Comparison of ENCODE assay signal across 22 cellular contexts in the genomic region with DNA sequence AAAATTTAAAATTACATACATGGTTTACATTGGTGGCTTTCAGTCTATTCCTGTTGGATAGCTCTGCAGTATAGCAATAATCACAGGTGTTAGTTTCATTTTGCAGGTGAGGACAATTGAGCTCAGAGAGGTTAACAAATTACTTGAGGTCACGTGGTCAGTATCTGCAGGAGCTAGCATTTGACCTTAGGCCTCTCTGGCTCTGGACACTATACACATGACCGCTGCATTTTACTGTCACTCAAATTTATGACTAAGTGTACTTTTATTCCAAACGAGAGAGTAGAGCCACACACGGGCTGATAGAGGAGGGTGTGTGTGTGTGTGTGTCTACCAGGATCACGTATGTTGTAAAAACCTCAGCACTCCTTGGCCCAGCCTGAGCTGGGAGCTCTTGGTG.
DNase-seq lines count a peak whose midpoint lies in the region; ATAC-seq and TF ChIP-seq lines count a peak whose summit lies in the region.
"Had no signal": no experiment of that assay in that cellular context is flagged by ENCODE, and none has a peak within 500 bp of the region (broad histone marks: within the 10 kb centered on the region; RNA-seq: fewer than 3 reads in every experiment).

No MANE protein-coding gene starts in this region.

- H3K27ac ChIP-seq in hepatocyte (no peak overlapping the region), liver (ENCODE audit: low read depth in 1 of 2, low read length in 2 of 2) (peak overlapping the region; percentile 80 to 82)
- H3K27ac ChIP-seq: BLaER1 treated with 17β-estradiol and CSF1 and Interleukin-3, amounts not matched to agents 10 nM and 100 nM; Peyer's patch had no signal

- in situ Hi-C loops in KBM-7 (cut with MboI; ENCODE audit: low pct_unique_long_range_greater_than_20kb, low sequenced_read_pairs): no loop called here
- in situ Hi-C loops in GM13977 (cut with MboI; ENCODE audit: low pct_unique_long_range_greater_than_20kb, low sequenced_read_pairs, unreplicated experiment): no loop called here

- H3K4me3 ChIP-seq in hepatocyte (no peak overlapping the region), liver (ENCODE audit: low read depth in 1 of 3, low read length in 3 of 3) (no peak overlapping the region)
- H3K4me3 ChIP-seq: BLaER1 treated with 17β-estradiol and CSF1 and Interleukin-3, amounts not matched to agents 10 nM and 100 nM; Peyer's patch had no signal

- H3K27me3 ChIP-seq in hepatocyte (no peaks in the 10 kb centered on the region), liver (ENCODE audit: control insufficient read depth in 4 of 4, insufficient read depth in 4 of 4, low read length in 3 of 4) (no peaks in the 10 kb centered on the region)
- H3K27me3 ChIP-seq: BLaER1 treated with 17β-estradiol and CSF1 and Interleukin-3, amounts not matched to agents 10 nM and 100 nM; Peyer's patch had no signal

- H3K9me3 Mint-ChIP-seq in type B pancreatic cell: peaks cover 1% of the 10 kb centered on the region

- H3K9me3 ChIP-seq in hepatocyte (ENCODE audit: low read depth): no peaks in the 10 kb centered on the region
- peaks cover 0 to 3% (median 0%) of the 10 kb centered on the region in 4 donors for H3K9me3 ChIP-seq in liver (ENCODE audit: control insufficient read depth in 4 of 4, low read length in 3 of 4)
- H3K9me3 ChIP-seq: Peyer's patch had no signal

- TF ChIP-seq RAD21 in liver (IDR thresholded peaks at IDR 0.05): peak in 1 of 2 donors; percentile 14

- H3K27me3 Mint-ChIP-seq in type B pancreatic cell: peaks cover 25% of the 10 kb centered on the region
- H3K27me3 Mint-ChIP-seq: CD4-positive, alpha-beta T cell had no signal

- H3K9me2 ChIP-seq in hepatocyte (replicated peaks; ENCODE audit: insufficient read depth): no peaks in the 10 kb centered on the region

- H3K4me3 Mint-ChIP-seq in type B pancreatic cell: peak overlapping the region; percentile 52
- H3K4me3 Mint-ChIP-seq: CD4-positive, alpha-beta T cell had no signal

- ATAC-seq in GM21528 (IDR thresholded peaks at IDR 0.05; ENCODE audit: low FRiP score, unreplicated experiment): no peak
- ATAC-seq: HCT116 had no signal

- no peaks in the 10 kb centered on the region for H4K20me1 ChIP-seq in hepatocyte (ENCODE audit: insufficient read depth, poor library complexity, severe bottlenecking)
- H4K20me1 ChIP-seq: BLaER1 treated with 17β-estradiol and CSF1 and Interleukin-3, amounts not matched to agents 10 nM and 100 nM had no signal

- no peak for TF ChIP-seq CTCF in hepatocyte (IDR thresholded peaks at IDR 0.05; ENCODE audit: poor library complexity)
- TF ChIP-seq CTCF in liver (IDR thresholded peaks at IDR 0.05; ENCODE audit: low read depth, low read length, missing input control): no peak
- TF ChIP-seq CTCF in type B pancreatic cell (conservative IDR thresholded peaks at IDR 0.05): no peak
- TF ChIP-seq CTCF in GM13977 (IDR thresholded peaks at IDR 0.05; ENCODE audit: extremely low read depth, insufficient read depth, missing control alignments): no peak

- DNase-seq in M059J (ENCODE audit: low read depth) (peak; percentile 22), hepatocyte (ENCODE audit: low spot score) (peak; percentile 23), type B pancreatic cell (ENCODE audit: extremely low spot score, unreplicated experiment) (no peak), KBM-7 (no peak), GM13977 (ENCODE audit: low spot score) (no peak)
- DNase-seq: CD4-positive, alpha-beta T cell; COR-L47; DMS53; Kasumi-1; NCI-H1105 treated with DMSO at 0.1 percent for 48 hours; NCI-H146; NCI-H2029; NCI-H446; NCI-H524 treated with DMSO at 0.1 percent for 48 hours; NCI-H82; OCI-M1; Peyer's patch; SHP77 treated with DMSO at 0.1 percent for 48 hours had no signal

- peaks cover 6% of the 10 kb centered on the region for H3K4me1 ChIP-seq in hepatocyte (ENCODE audit: insufficient read depth)
- H3K4me1 ChIP-seq in liver (ENCODE audit: control insufficient read depth in 4 of 4, insufficient read depth in 4 of 4, low read length in 3 of 4): peaks cover 12 to 45% (median 36%) of the 10 kb centered on the region in 4 donors
- H3K4me1 ChIP-seq: BLaER1 treated with 17β-estradiol and CSF1 and Interleukin-3, amounts not matched to agents 10 nM and 100 nM; Peyer's patch had no signal

- H3K9ac ChIP-seq in liver (ENCODE audit: low read depth in 1 of 2, low read length in 2 of 2): no peak overlapping the region
- H3K9ac ChIP-seq: BLaER1 treated with 17β-estradiol and CSF1 and Interleukin-3, amounts not matched to agents 10 nM and 100 nM had no signal

- 45% methylated on average over 5 of the region's 5 CpGs for WGBS in hepatocyte (ENCODE audit: low lambda C conversion rate, missing lambda C conversion rate)
- 26% methylated on average over 5 of the region's 5 CpGs for WGBS in liver

- H3K27ac Mint-ChIP-seq in type B pancreatic cell: peak overlapping the region; percentile 42
- H3K27ac Mint-ChIP-seq: CD4-positive, alpha-beta T cell had no signal

- H3K4me1 Mint-ChIP-seq in type B pancreatic cell (ENCODE audit: unreplicated experiment): peaks cover 41% of the 10 kb centered on the region

- H3K36me3 Mint-ChIP-seq in type B pancreatic cell: no peaks in the 10 kb centered on the region

- H3K79me2 ChIP-seq in hepatocyte: no peaks in the 10 kb centered on the region

- H2AFZ ChIP-seq in hepatocyte: no peak overlapping the region

- no peak overlapping the region for H3K4me2 ChIP-seq in hepatocyte
- H3K4me2 ChIP-seq: BLaER1 treated with 17β-estradiol and CSF1 and Interleukin-3, amounts not matched to agents 10 nM and 100 nM had no signal

- H3K36me3 ChIP-seq in hepatocyte (replicated peaks; ENCODE audit: insufficient read depth, low read depth) (no peaks in the 10 kb centered on the region), liver (ENCODE audit: control insufficient read depth in 4 of 4, insufficient read depth in 3 of 4, low read depth in 1 of 4, low read length in 3 of 4) (no peaks in the 10 kb centered on the region)
- H3K36me3 ChIP-seq: BLaER1 treated with 17β-estradiol and CSF1 and Interleukin-3, amounts not matched to agents 10 nM and 100 nM; Peyer's patch had no signal

TF ChIP-seq in liver, 16 proteins besides CTCF, POLR2A, EP300 and RAD21:
- TF ChIP-seq RXRA (IDR thresholded peaks at IDR 0.05): peak; percentile 49 to 80
- peak; percentile 27 to 60 for TF ChIP-seq HNF4A (conservative IDR thresholded peaks at IDR 0.05)
- no peak for TF ChIP-seq HNF4G (IDR thresholded peaks at IDR 0.05)
- TF ChIP-seq SP1 (IDR thresholded peaks at IDR 0.05): peak; percentile 52
- no peak for TF ChIP-seq GABPA (IDR thresholded peaks at IDR 0.05 in 1 of 2, conservative IDR thresholded peaks at IDR 0.05 in 1 of 2)
- TF ChIP-seq, protein P1, sequence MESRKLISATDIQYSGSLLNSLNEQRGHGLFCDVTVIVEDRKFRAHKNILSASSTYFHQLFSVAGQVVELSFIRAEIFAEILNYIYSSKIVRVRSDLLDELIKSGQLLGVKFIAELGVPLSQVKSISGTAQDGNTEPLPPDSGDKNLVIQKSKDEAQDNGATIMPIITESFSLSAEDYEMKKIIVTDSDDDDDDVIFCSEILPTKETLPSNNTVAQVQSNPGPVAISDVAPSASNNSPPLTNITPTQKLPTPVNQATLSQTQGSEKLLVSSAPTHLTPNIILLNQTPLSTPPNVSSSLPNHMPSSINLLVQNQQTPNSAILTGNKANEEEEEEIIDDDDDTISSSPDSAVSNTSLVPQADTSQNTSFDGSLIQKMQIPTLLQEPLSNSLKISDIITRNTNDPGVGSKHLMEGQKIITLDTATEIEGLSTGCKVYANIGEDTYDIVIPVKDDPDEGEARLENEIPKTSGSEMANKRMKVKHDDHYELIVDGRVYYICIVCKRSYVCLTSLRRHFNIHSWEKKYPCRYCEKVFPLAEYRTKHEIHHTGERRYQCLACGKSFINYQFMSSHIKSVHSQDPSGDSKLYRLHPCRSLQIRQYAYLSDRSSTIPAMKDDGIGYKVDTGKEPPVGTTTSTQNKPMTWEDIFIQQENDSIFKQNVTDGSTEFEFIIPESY (IDR thresholded peaks at IDR 0.05): peak; percentile 36
- peak in 1 of 2 donors; percentile 18 for TF ChIP-seq JUND (IDR thresholded peaks at IDR 0.05)
TF ChIP-seq in liver: peak in this region for 5.

Comparison
In these comparisons a context has a peak if more than half of its experiments do, and no peak if none do; other contexts are left out.
1. DNase-seq: peak in M059J (single experiment) and hepatocyte (single experiment); none in type B pancreatic cell (single experiment), KBM-7 (single experiment) and GM13977 (single experiment).